1 cellular context compared by ENCODE assay signal in the genomic region with DNA sequence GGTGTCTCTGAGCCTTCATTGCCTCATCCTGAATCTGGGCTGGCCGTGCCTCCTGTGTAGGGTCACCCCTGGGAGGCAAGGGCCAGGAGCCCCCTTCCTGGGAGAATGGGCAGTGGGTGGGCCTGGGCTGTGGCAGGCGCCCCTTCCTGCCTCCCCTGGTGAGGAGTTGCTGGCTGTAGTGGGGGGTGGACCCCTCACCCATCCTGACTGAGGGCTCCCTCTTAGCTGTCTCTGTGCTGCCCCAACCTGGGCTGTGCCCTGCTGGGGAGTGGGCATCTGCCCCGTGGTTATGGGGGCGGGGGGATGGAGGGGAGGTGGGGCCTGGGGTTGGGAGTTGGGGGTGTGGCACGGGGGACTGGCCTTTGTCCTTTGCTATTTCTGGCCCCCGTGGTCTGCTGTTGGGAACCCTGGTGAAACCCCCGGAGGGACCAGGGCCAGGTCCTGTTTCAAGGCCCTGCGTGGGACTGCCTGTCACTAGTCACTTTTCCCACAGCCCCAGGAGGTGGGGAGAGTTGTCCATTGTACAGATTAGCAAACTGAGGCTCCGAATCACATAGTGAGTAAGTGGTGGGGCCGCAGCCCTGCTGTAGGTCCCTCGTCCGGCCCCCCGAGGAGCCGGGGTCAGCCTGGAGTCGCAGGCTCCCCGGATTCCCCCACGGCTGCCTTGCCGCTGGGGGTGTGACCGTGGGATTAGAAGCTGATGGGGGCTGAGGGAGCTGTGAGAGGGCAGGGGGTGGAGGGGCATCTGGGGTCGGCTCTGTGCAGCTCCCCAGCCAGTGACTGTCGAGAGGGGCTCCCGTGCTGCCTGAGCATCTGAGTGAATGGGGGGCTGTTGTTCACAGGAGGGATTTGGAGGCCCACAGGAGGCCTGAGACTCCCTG.
TF ChIP-seq lines count a peak whose summit lies in the region.

No MANE protein-coding gene starts in this region.

TF ChIP-seq in K562, 482 proteins besides CTCF, POLR2A, EP300 and RAD21:
- TF ChIP-seq BCOR (IDR thresholded peaks at IDR 0.05): peak; percentile 60
- TF ChIP-seq KDM1A (IDR thresholded peaks at IDR 0.05): peak in 1 of 2 experiments; percentile 42; a peak in 1 of 4 replicates
- TF ChIP-seq, protein P1, sequence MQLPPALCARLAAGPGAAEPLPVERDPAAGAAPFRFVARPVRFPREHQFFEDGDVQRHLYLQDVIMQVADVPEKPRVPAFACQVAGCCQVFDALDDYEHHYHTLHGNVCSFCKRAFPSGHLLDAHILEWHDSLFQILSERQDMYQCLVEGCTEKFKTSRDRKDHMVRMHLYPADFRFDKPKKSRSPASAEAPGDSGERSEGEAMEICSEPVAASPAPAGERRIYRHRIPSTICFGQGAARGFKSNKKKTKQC (CRISPR knock-in tag; IDR thresholded peaks at IDR 0.05): no peak
- TF ChIP-seq RBM25 (IDR thresholded peaks at IDR 0.05; ENCODE audit: low read depth, low read length, severe bottlenecking): peak; percentile 43
- no peak for TF ChIP-seq FOXP1 (CRISPR knock-in tag; IDR thresholded peaks at IDR 0.05)
TF ChIP-seq in K562: peak in this region for 3.
